Comparison of ENCODE assay signal across 1 cellular context in the genomic region with DNA sequence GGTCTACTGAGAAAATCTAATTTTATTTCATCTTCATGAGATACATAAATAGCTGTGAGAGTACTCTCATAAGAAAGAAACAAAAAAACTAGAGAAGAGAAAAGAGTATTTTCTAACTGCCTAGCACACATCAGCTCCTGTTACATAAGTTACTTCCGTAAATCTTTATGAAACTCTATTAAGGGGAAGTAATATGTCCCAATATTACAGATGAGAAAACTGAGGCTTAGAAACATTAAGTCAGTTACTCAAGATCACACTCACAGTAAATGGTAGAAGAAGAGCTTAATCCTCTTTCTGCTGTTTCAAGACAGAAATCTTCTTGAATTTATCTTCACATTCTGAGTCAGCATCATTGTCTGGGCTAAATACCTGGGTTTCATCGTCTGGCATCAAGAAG.
TF ChIP-seq lines count a peak whose summit lies in the region.

No MANE protein-coding gene starts in this region.

TF ChIP-seq in H1, 55 proteins besides CTCF, POLR2A, EP300 and RAD21 (continued from another document):
- TF ChIP-seq GABPA (IDR thresholded peaks at IDR 0.05; ENCODE audit: borderline replicate concordance, insufficient read depth, low read length) (no peak), HDAC6 (IDR thresholded peaks at IDR 0.05; ENCODE audit: low read depth, low read length) (no peak), ASH2L (IDR thresholded peaks at IDR 0.05; ENCODE audit: low read length) (no peak), CBX5 (IDR thresholded peaks at IDR 0.05; ENCODE audit: low read depth, low read length) (no peak), SP4 (IDR thresholded peaks at IDR 0.05; ENCODE audit: low read length) (no peak), NANOG (IDR thresholded peaks at IDR 0.05; ENCODE audit: insufficient read depth, low read depth, low read length, poor library complexity, severe bottlenecking) (no peak), SIRT6 (IDR thresholded peaks at IDR 0.05; ENCODE audit: low read length) (no peak), CTBP2 (IDR thresholded peaks at IDR 0.05; ENCODE audit: borderline replicate concordance, insufficient read depth, insufficient read length, low read length) (no peak), GTF2F1 (IDR thresholded peaks at IDR 0.05; ENCODE audit: borderline replicate concordance, low read depth, low read length) (no peak), NRF1 (IDR thresholded peaks at IDR 0.05; ENCODE audit: low read depth, low read length) (no peak), SP2 (IDR thresholded peaks at IDR 0.05; ENCODE audit: low read length) (no peak)
- TF ChIP-seq, protein P1, sequence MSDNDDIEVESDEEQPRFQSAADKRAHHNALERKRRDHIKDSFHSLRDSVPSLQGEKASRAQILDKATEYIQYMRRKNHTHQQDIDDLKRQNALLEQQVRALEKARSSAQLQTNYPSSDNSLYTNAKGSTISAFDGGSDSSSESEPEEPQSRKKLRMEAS (IDR thresholded peaks at IDR 0.05) = no peak
